In genomic region chr2:60530660-60531276, GRCh38 we compare ENCODE assay signal across 1 cellular context.
TF ChIP-seq lines count a peak whose summit lies in the region.

No MANE protein-coding gene starts in this region.

TF ChIP-seq in K562, 482 proteins besides CTCF, POLR2A, EP300 and RAD21 (continued from another document):
- TF ChIP-seq MAX (CRISPR knock-in tag; IDR thresholded peaks at IDR 0.05): no peak
- no peak for TF ChIP-seq PBX2 (CRISPR knock-in tag; IDR thresholded peaks at IDR 0.05; ENCODE audit: low read depth)
- TF ChIP-seq PBX2 (tag; conservative IDR thresholded peaks at IDR 0.05; ENCODE audit: low read depth): peak; percentile 67
- TF ChIP-seq HOMEZ (CRISPR knock-in tag; IDR thresholded peaks at IDR 0.05): no peak
- TF ChIP-seq NFIC (IDR thresholded peaks at IDR 0.05): peak; percentile 91
- no peak for TF ChIP-seq ZFP30 (CRISPR knock-in tag; IDR thresholded peaks at IDR 0.05; ENCODE audit: borderline replicate concordance)
